9 cellular contexts compared by ENCODE assay signal in the genomic region with DNA sequence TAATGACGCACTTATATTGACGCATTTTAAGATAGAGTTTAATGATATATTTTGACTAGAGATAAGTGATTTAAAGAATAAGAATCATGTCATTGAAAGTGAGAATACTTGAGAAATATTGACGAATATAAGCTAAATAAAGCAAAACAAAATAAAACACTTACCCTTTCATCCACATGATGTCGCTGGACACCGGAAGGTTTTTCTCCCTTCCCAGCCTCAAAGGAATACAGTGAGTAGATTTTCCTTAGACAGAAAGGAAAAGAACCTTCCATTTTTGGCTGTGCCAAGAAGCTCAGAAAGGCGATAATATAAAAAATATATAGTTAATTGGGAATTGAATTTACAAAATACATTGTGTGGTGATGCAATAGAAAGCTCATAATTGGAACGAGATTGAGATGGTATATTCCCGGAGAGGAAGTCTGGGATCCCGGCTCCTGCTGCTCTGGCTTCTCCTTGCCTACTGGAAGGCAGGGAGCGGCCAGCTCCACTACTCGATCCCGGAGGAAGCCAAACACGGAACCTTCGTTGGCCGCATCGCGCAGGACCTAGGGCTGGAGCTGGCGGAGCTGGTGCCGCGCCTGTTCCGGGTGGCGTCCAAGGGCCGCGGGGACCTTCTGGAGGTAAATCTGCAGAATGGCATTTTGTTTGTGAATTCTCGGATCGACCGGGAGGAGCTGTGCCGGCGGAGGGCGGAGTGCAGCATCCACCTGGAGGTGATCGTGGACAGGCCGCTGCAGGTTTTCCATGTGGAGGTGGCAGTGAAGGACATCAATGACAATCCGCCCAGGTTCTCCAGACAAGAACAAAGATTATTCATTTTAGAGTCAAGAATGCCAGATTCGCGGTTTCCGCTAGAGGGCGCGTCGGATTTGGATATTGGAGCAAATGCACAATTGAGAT. TPM values are rescaled to one million over a fixed set of nuclear protein-coding genes. Genes with fewer than 3 reads are reported as not detected.
DNase-seq lines count a peak whose midpoint lies in the region; ATAC-seq and TF ChIP-seq lines count a peak whose summit lies in the region.
"Had no signal": no experiment of that assay in that cellular context is flagged by ENCODE, and none has a peak within 500 bp of the region (broad histone marks: within the 10 kb centered on the region; RNA-seq: fewer than 3 reads in every experiment).

PCDHA5 (plus strand) TSS at position 239 of the 906 bp plus-strand sequence.

- no peaks in the 10 kb centered on the region for H3K27me3 ChIP-seq in H7 (ENCODE audit: control insufficient read depth, insufficient read depth, low read length)

- intact Hi-C loops in posterior cingulate gyrus (cut with DNase I): no loop called here

- ATAC-seq in HG03039 (IDR thresholded peaks at IDR 0.05; ENCODE audit: unreplicated experiment): no peak

- TF ChIP-seq POLR2A in NB4 (IDR thresholded peaks at IDR 0.05; ENCODE audit: extremely low read depth, insufficient read length): no peak

- H3K4me1 Mint-ChIP-seq in chondrocyte (ENCODE audit: low read depth): no peaks in the 10 kb centered on the region
- H3K4me1 Mint-ChIP-seq: CD8-positive, alpha-beta memory T cell had no signal

- TF ChIP-seq CTCF in NB4 (IDR thresholded peaks at IDR 0.05; ENCODE audit: low read depth, low read length) (peak; percentile 23), chondrocyte (IDR thresholded peaks at IDR 0.05) (no peak)

- H3K4me3 ChIP-seq in NB4 (ENCODE audit: low read depth, low read length) (no peak within 1 kb of the TSS), H7 (ENCODE audit: insufficient read depth, low read depth, low read length) (no peak within 1 kb of the TSS)

- H3K27ac Mint-ChIP-seq in chondrocyte (ENCODE audit: unreplicated experiment): no peak within 1 kb of the TSS
- H3K27ac Mint-ChIP-seq: CD8-positive, alpha-beta memory T cell had no signal

- H3K4me3 Mint-ChIP-seq in chondrocyte (ENCODE audit: unreplicated experiment): no peak within 1 kb of the TSS
- H3K4me3 Mint-ChIP-seq: CD8-positive, alpha-beta memory T cell had no signal

- H3K36me3 ChIP-seq in H7 (replicated peaks; ENCODE audit: control insufficient read depth, insufficient read depth, low read length): no peaks in the 10 kb centered on the region

- no peaks in the 10 kb centered on the region for H3K27me3 Mint-ChIP-seq in chondrocyte (ENCODE audit: low read depth)

- H3K36me3 Mint-ChIP-seq in chondrocyte (ENCODE audit: low read depth): peaks cover 3% of the 10 kb centered on the region
- H3K36me3 Mint-ChIP-seq: CD8-positive, alpha-beta memory T cell had no signal

- DNase-seq in activated T-cell treated with anti-CD3 and anti-CD28 coated beads for 48 hours (ENCODE audit: low read depth): peak; percentile 26
- DNase-seq in activated T-cell treated with anti-CD3 and anti-CD28 coated beads for 4 hours: no peak
- DNase-seq in NB4 (ENCODE audit: low read depth): peak; percentile 28
- peak; percentile 54 for DNase-seq in dermis blood vessel endothelial cell
- DNase-seq in posterior cingulate gyrus: peak in 6 of 10 donors; percentile 42 to 87 (median 65)
- no peak for DNase-seq in H7
- DNase-seq in chondrocyte (ENCODE audit: low spot score): no peak
- DNase-seq: CD8-positive, alpha-beta memory T cell had no signal

- H3K9me3 Mint-ChIP-seq in chondrocyte (ENCODE audit: low read depth): peaks cover 4% of the 10 kb centered on the region

RNA-seq across cellular contexts. Expression of gene PCDHA5, which starts in this region (rescaled TPM):
- total RNA-seq in dermis blood vessel endothelial cell (0.17 TPM in 1 of 2 replicates, not detected in the other), chondrocyte (0.32 to 0.99 TPM (median 0.62 TPM) in 3 replicates)
- 0.15 and 0.28 TPM in 2 replicates for total RNA-seq in H7 (2014; rRNA removed; shearing (Covaris generic))
- total RNA-seq: CD8-positive, alpha-beta memory T cell had no signal

Comparison
In these comparisons a context has a peak if more than half of its experiments do, and no peak if none do; other contexts are left out.
1. DNase-seq: peak in activated T-cell treated with anti-CD3 and anti-CD28 coated beads for 48 hours (single experiment), NB4 (single experiment) and posterior cingulate gyrus (6 of 10); none in activated T-cell treated with anti-CD3 and anti-CD28 coated beads for 4 hours (single experiment), H7 (single experiment) and chondrocyte (single experiment).
2. Peak in DNase-seq in dermis blood vessel endothelial cell; RNA of the gene not detected or under 1 TPM.